Comparison of ENCODE assay signal across 8 cellular contexts in the genomic region with DNA sequence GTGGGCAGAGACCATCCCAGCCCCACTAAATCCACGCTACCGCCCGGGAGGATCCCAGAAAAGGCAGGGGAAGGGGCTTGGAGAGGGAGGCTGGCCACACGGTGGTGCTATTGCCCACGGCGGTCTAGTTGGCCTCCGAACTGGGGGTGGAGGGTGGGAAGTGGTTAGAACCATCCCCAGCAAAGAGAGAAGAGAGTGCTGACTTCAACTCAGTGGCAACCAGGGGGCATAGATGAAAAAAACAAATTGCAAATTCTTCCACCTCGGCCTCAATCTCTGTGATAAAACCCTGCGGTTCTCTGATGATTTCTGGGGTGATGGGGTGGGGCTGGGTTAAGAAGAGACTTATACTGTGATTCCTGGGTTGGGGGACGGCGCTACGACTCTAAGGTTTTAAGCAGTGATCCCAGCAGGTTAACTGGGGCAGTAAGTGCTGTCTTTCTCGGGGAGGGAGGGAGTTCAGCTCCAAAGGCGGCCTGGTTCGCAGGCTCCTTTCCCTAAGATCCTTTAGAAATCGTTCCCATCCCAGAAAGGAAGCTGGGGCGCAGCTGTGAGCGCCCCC.
DNase-seq lines count a peak whose midpoint lies in the region; ATAC-seq, FAIRE-seq and TF ChIP-seq lines count a peak whose summit lies in the region.

No MANE protein-coding gene starts in this region.

- no peaks in the 10 kb centered on the region for H3K9me2 ChIP-seq in neural cell (ENCODE audit: insufficient read depth, low read length)

- peak overlapping the region; percentile 24 for H3K4me3 ChIP-seq in SJSA1
- peak overlapping the region; percentile 81 for H3K4me3 ChIP-seq in neural cell (ENCODE audit: low read length)

- no peaks in the 10 kb centered on the region for H3K27me3 ChIP-seq in SJSA1 (replicated peaks)
- H3K27me3 ChIP-seq in foreskin keratinocyte, result peaks cover 9% of the 10 kb centered on the region
- no peaks in the 10 kb centered on the region for H3K27me3 ChIP-seq in neural cell (ENCODE audit: insufficient read depth, low read depth, low read length)

- H3K79me2 ChIP-seq in neural cell (replicated peaks; ENCODE audit: insufficient read depth, low read length), result no peaks in the 10 kb centered on the region

- H3K9me3 ChIP-seq in SJSA1 (replicated peaks), result no peaks in the 10 kb centered on the region
- H3K9me3 ChIP-seq in neural cell (ENCODE audit: low read length), result no peaks in the 10 kb centered on the region

- FAIRE-seq in GM19239 (lab: Jason Lieb, UNC), result peak; percentile 91

- H3K9ac ChIP-seq in neural cell (ENCODE audit: low read length), result peak overlapping the region; percentile 63

- peak overlapping the region; percentile 74 for H3K4me2 ChIP-seq in neural cell (ENCODE audit: low read length)

- peak; percentile 96 for TF ChIP-seq RAD21 in neural cell (conservative IDR thresholded peaks at IDR 0.05)

- DNase-seq in AG08396 (ENCODE audit: low spot score) (peak; percentile 91), GM19239 (ENCODE audit: insufficient read length, low spot score) (peak; percentile 84), LHCN-M2 (ENCODE audit: low read depth) (peak; percentile 92), SJSA1 (ENCODE audit: low read depth in 1 of 2, low spot score in 2 of 2) (peak; percentile 78 to 92), foreskin keratinocyte (peak in 1 of 2 donors; percentile 30)
- DNase-seq in activated naive CD4-positive, alpha-beta T cell (lab: John Stamatoyannopoulos, UW), result peak; percentile 26 to 81 (median 65)
- DNase-seq in stimulated activated naive CD4-positive, alpha-beta T cell treated with Interleukin-2 at 50 U/mL for 16 hours (lab: John Stamatoyannopoulos, UW), result peak; percentile 79

- TF ChIP-seq EP300 in neural cell (conservative IDR thresholded peaks at IDR 0.05; ENCODE audit: poor library complexity, severe bottlenecking), result no peak

- no peaks in the 10 kb centered on the region for H3F3A ChIP-seq in neural cell (ENCODE audit: insufficient read depth, low read length, poor library complexity, severe bottlenecking)

- H3K4me1 ChIP-seq in SJSA1 (replicated peaks) (peaks cover 24% of the 10 kb centered on the region), foreskin keratinocyte (no peaks in the 10 kb centered on the region)

- H3K27ac ChIP-seq in SJSA1, result 0 out of 2 replicates have a peak overlapping the region, but pooled peaks have one; percentile 23
- no peak overlapping the region for H3K27ac ChIP-seq in foreskin keratinocyte
- H3K27ac ChIP-seq in neural cell (ENCODE audit: low read length), result no peak overlapping the region

- TF ChIP-seq CTCF in foreskin keratinocyte (conservative IDR thresholded peaks at IDR 0.05) (peak; percentile 82), neural cell (IDR thresholded peaks at IDR 0.05; ENCODE audit: poor library complexity, severe bottlenecking) (peak; percentile 94)

- ATAC-seq in foreskin keratinocyte, result peak; percentile 49

- no peak overlapping the region for H2AFZ ChIP-seq in neural cell (ENCODE audit: low read depth, low read length)

- H3K36me3 ChIP-seq in SJSA1 (no peaks in the 10 kb centered on the region; the same call in 1 of the 2 replicates), neural cell (ENCODE audit: insufficient read depth, low read length) (no peaks in the 10 kb centered on the region)

- no peaks in the 10 kb centered on the region for H4K20me1 ChIP-seq in neural cell (ENCODE audit: insufficient read depth)

TF ChIP-seq in neural cell, 6 proteins besides CTCF, POLR2A, EP300 and RAD21:
- no peak for TF ChIP-seq EZH2 (IDR thresholded peaks at IDR 0.05; ENCODE audit: borderline replicate concordance, insufficient read depth, low read length, poor library complexity, severe bottlenecking)
- peak; percentile 95 for TF ChIP-seq SMC3 (conservative IDR thresholded peaks at IDR 0.05; ENCODE audit: poor library complexity)
